25 cellular contexts compared by ENCODE assay signal in the genomic region with DNA sequence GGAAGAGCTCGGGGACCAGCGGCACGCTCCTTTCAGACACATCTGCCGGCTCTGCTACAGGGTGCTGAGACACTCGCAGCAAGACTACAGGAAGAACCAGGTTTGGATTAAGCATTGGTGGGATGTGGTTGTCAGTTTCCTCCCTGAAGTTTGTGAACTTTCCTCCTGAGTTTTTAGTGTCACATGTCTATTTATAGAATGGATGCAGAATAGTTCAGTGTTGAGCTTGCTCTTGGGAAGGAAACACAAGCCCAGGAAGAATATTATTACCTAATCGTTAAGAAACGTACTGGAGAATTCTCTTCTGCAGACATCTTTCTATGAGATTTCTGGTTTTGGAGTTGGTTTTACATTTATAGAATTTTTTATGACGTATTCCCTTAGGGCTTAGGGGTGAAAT.
"Had no signal": no experiment of that assay in that cellular context is flagged by ENCODE, and none has a peak within 500 bp of the region (broad histone marks: within the 10 kb centered on the region; RNA-seq: fewer than 3 reads in every experiment).

No MANE protein-coding gene starts in this region.

- H3K4me3 ChIP-seq: esophagus squamous epithelium, heart right ventricle, lower lobe of right lung, ovary, sigmoid colon, smooth muscle cell, suprapubic skin, transverse colon had no signal

- H3K27me3 ChIP-seq: esophagus squamous epithelium, heart right ventricle, ovary, sigmoid colon, suprapubic skin, transverse colon had no signal

- H3K4me2 ChIP-seq: smooth muscle cell had no signal

- H3K4me1 ChIP-seq: esophagus squamous epithelium, lower lobe of right lung, sigmoid colon, suprapubic skin, transverse colon had no signal

- H3K9me3 ChIP-seq: esophagus squamous epithelium, heart right ventricle, lower lobe of right lung, ovary, sigmoid colon, suprapubic skin, transverse colon had no signal

- H3K36me3 ChIP-seq: ovary had no signal

- H3K27ac ChIP-seq: esophagus squamous epithelium, lower lobe of right lung, ovary, sigmoid colon, suprapubic skin, transverse colon had no signal

- ATAC-seq: activated CD8-positive, alpha-beta memory T cell treated with anti-CD3 and anti-CD28 coated beads, Interleukin-2, amount 10 ng/mL, durations not matched to agents 7 days and 5 days; activated CD8-positive, alpha-beta T cell treated with anti-CD3 and anti-CD28 coated beads, Interleukin-2, amount 10 ng/mL, durations not matched to agents 7 days and 5 days; activated naive CD8-positive, alpha-beta T cell treated with anti-CD3 and anti-CD28 coated beads, Interleukin-2, amount 50 U/mL, for 24 hours; left lobe of liver; lower lobe of right lung; SK-N-SH treated with all-trans-retinoic acid at 6 μM for 48 hours had no signal

- DNase-seq: activated CD4-positive, alpha-beta T cell treated with anti-CD3 and anti-CD28 coated beads for 1 hour; activated CD8-positive, alpha-beta memory T cell treated with anti-CD3 and anti-CD28 coated beads, Interleukin-2, amount 10 ng/mL, durations not matched to agents 7 days and 5 days; activated CD8-positive, alpha-beta T cell treated with anti-CD3 and anti-CD28 coated beads, Interleukin-2, amount 10 ng/mL, durations not matched to agents 7 days and 5 days; activated naive CD8-positive, alpha-beta T cell treated with anti-CD3 and anti-CD28 coated beads, Interleukin-2, amount 50 U/mL, for 24 hours; activated T-cell treated with anti-CD3 and anti-CD28 coated beads, Interleukin-2, amount 50 U/mL, for 48 hours; caudate nucleus; effector CD4-positive, alpha-beta T cell; esophagus squamous epithelium; foreskin melanocyte; heart right ventricle; kidney glomerular epithelial cell; lower lobe of right lung; mesendoderm; naive B cell; ovary; retina; sigmoid colon; stimulated activated CD4-positive, alpha-beta T cell treated with anti-CD3 and anti-CD28 coated beads, Interleukin-1b, Interleukin-23, amount 100 ng/mL, for 48 hours; stimulated activated naive CD4-positive, alpha-beta T cell; T-helper 2 cell; transverse colon had no signal
